In genomic region chr19:15253076-15253475, GRCh38 we compare ENCODE assay signal across 1 cellular context.
A peak's percentile ranks its signal among the peaks of the same experiment; 100 is the strongest.
TF ChIP-seq lines count a peak whose summit lies in the region.

No MANE protein-coding gene starts in this region.

TF ChIP-seq in HepG2, 621 proteins besides CTCF, POLR2A, EP300 and RAD21:
- TF ChIP-seq AGO2 (optimal IDR thresholded peaks at IDR 0.05; ENCODE audit: low read depth, low read length) (peak; percentile 7), POLR2G (IDR thresholded peaks at IDR 0.05; ENCODE audit: low read depth, low read length) (0 out of 2 replicates have a peak, but pooled peaks have one; percentile 16), ZNF383 (CRISPR knock-in tag; IDR thresholded peaks at IDR 0.05; ENCODE audit: borderline replicate concordance) (no peak)
